ENCODE assay signal across 15 cellular contexts in the genomic region with DNA sequence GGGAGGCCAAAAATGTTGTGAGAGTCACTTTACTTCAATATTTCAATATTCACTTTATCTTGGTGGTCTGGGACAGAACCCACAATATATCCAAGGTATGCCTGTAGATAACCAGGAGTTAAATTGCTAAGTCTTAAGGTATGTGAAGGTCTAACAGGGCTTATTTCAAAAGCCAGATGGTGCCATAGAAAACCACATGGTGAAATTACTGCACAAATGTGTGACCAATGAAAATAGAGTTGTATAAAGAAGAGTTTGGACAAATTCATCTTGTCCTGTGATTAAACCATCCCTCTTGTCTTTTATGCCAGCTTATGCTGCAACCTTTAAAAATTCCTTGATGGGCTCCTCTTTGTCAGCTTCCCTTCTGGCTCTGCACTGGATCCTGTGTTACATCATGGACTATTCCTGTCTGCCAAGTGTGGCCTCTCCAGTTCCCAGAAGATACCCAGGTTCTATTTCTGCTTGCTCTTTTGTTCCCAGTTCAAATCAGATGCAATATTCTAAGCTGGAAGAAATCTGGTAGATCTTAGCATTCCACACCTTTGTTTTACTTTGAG. TPM values are rescaled to one million over a fixed set of nuclear protein-coding genes. Genes with fewer than 3 reads are reported as not detected.
"Had no signal": no experiment of that assay in that cellular context is flagged by ENCODE, and none has a peak within 500 bp of the region (broad histone marks: within the 10 kb centered on the region; RNA-seq: fewer than 3 reads in every experiment).

No MANE protein-coding gene starts in this region.

- DNase-seq: activated CD4-positive, CD25-positive, alpha-beta regulatory T cell; activated effector memory CD4-positive, alpha-beta T cell treated with anti-CD3 and anti-CD28 coated beads, Interleukin-2, amount 50 U/mL, for 16 hours; central memory CD4-positive, alpha-beta T cell; effector CD4-positive, alpha-beta T cell; naive thymus-derived CD8-positive, alpha-beta T cell; posterior cingulate gyrus; right cardiac atrium; stimulated activated CD4-positive, alpha-beta T cell treated with anti-CD3 and anti-CD28 coated beads, Interleukin-12 subunit alpha, Interleukin-12 subunit beta, amount 100 ng/mL, for 4 hours; stimulated activated naive CD4-positive, alpha-beta T cell; substantia nigra; T-helper 17 cell; transverse colon had no signal

- ATAC-seq: activated naive CD4-positive, alpha-beta T cell treated with anti-CD3 and anti-CD28 coated beads, Interleukin-2, amount 50 U/mL, for 72 hours; naive thymus-derived CD8-positive, alpha-beta T cell; T-helper 17 cell had no signal

- H3K27me3 ChIP-seq: transverse colon had no signal

- FAIRE-seq: TTC549 had no signal

- H3K27ac ChIP-seq: transverse colon had no signal

- H3K36me3 ChIP-seq: transverse colon had no signal

- H3K9me3 ChIP-seq: transverse colon had no signal

- H3K4me3 ChIP-seq: coronary artery, transverse colon had no signal

RNA-seq across cellular contexts. Expression of a gene that starts 46.8 kb away (rescaled TPM):
- total RNA-seq: activated naive CD4-positive, alpha-beta T cell treated with anti-CD3 and anti-CD28 coated beads, Interleukin-2, amount 50 U/mL, for 72 hours; T-helper 17 cell had no signal
